8 cellular contexts compared by ENCODE assay signal in the genomic region with DNA sequence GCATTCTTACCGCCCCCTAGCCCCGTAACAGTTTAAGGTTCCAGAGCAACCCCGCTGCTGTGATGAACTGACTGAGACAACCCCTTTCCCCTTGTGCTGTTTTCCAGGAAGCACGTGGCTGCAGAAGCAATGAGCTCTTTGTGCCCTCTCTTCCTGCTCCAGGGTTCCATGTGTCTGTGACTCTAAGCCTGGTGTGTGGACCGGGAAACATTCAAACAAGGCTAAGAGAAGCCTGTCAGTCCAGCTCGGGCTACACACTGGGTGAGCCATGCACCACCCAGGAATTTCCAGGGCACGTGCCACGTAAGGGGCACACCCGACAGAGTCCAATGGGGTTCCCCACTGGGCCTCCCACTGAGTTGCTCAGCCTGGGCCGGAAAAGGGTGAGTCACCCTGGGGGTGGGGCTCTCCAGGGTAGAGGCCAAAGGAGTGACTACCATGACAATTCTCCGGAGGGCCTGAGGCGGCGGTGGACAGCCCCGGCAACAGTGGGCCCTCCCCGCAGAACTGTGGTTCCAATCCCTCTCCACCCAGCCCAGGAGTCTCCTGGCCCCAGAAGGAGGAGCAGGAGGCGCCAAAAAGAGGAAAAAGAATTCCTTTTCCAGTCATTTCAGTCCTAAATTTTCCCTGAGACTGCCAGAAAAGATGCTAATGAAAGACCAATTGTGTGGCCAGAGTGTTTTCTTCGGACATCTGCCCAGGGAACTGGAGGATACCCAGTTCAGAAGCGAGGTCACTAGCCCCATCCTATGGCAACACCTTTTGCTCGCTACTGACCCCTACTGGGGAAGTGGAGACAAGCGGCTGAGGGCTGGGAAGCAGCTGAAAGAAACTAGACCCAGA.
DNase-seq lines count a peak whose midpoint lies in the region; ATAC-seq and TF ChIP-seq lines count a peak whose summit lies in the region.

No MANE protein-coding gene starts in this region.

- peaks cover 2% of the 10 kb centered on the region for H3K4me1 ChIP-seq in NT2/D1 (ENCODE audit: insufficient read depth, insufficient read length)

- H3K9ac ChIP-seq in NT2/D1 (ENCODE audit: insufficient read length, low read depth) = peak overlapping the region; percentile 1

- ATAC-seq in GM18861 (IDR thresholded peaks at IDR 0.05; ENCODE audit: unreplicated experiment) (peak; percentile 72), HG03095 (IDR thresholded peaks at IDR 0.05; ENCODE audit: unreplicated experiment) (peak; percentile 90)

- H3K9me3 ChIP-seq in NT2/D1 (ENCODE audit: insufficient read depth, low read length) = no peaks in the 10 kb centered on the region

- no peaks in the 10 kb centered on the region for H3K36me3 ChIP-seq in NT2/D1 (ENCODE audit: insufficient read depth, insufficient read length, low read length)

- no peak overlapping the region for H3K4me3 ChIP-seq in NT2/D1 (ENCODE audit: insufficient read length, low read depth)

- TF ChIP-seq POLR2A in erythroblast (IDR thresholded peaks at IDR 0.05; ENCODE audit: low read length) = no peak

- DNase-seq in AG08395 (ENCODE audit: low spot score) (peak; percentile 97), NT2/D1 (ENCODE audit: low read depth, low spot score) (peak; percentile 54), activated T-cell treated with anti-CD3 and anti-CD28 coated beads for 1 hour (ENCODE audit: low read depth) (peak; percentile 78), erythroblast (lab: John Stamatoyannopoulos, UW) (peak; percentile 70 to 85), myocyte (ENCODE audit: low read depth) (peak; percentile 90)
- peak; percentile 74 to 80 for DNase-seq in stimulated activated CD8-positive, alpha-beta memory T cell treated with anti-CD3 and anti-CD28 coated beads, Interleukin-7, amount 100 ng/mL, for 4 hours (ENCODE audit: low read depth in 2 of 2)

- H3K27me3 ChIP-seq in NT2/D1 (ENCODE audit: insufficient read depth, insufficient read length) = no peaks in the 10 kb centered on the region
